23 cellular contexts compared by ENCODE assay signal in genomic region chr5:156706631-156707030, GRCh38.
"Had no signal": no experiment of that assay in that cellular context is flagged by ENCODE, and none has a peak within 500 bp of the region (broad histone marks: within the 10 kb centered on the region; RNA-seq: fewer than 3 reads in every experiment).

No MANE protein-coding gene starts in this region.

- DNase-seq: activated CD4-positive, alpha-beta T cell treated with anti-CD3 and anti-CD28 coated beads for 36 hours; activated CD8-positive, alpha-beta memory T cell treated with anti-CD3 and anti-CD28 coated beads, Interleukin-2, amount 50 U/mL, for 4 hours; activated CD8-positive, alpha-beta T cell treated with anti-CD3 and anti-CD28 coated beads for 36 hours; activated gamma-delta T cell treated with Interleukin-2 at 50 U/mL for 16 hours; activated naive CD4-positive, alpha-beta T cell treated with anti-CD3 and anti-CD28 coated beads, Interleukin-2, amount 10 ng/mL, durations not matched to agents 7 days and 5 days; activated naive CD8-positive, alpha-beta T cell treated with anti-CD3 and anti-CD28 coated beads for 36 hours; activated T-cell treated with anti-CD3 and anti-CD28 coated beads, Interleukin-2, amount 50 U/mL, for 72 hours; brain microvascular endothelial cell; Kasumi-1; NCI-H1048; NCI-H1417; NCI-H2029; NCI-H2107; NCI-H2171 treated with DMSO at 0.1 percent for 48 hours; NCI-H345; NCI-H510A; NCI-H526 treated with DMSO at 0.1 percent for 48 hours; NCI-H82; T-helper 1 cell had no signal

- H3K27me3 ChIP-seq: brain microvascular endothelial cell, cardiac muscle cell had no signal

- H3K36me3 Mint-ChIP-seq: activated naive CD4-positive, alpha-beta T cell treated with anti-CD3 and anti-CD28 coated beads, Interleukin-2, amount 10 ng/mL, durations not matched to agents 7 days and 5 days; activated naive CD8-positive, alpha-beta T cell treated with anti-CD3 and anti-CD28 coated beads for 36 hours had no signal

- H3K9me3 Mint-ChIP-seq: activated CD8-positive, alpha-beta T cell treated with anti-CD3 and anti-CD28 coated beads for 36 hours; activated naive CD4-positive, alpha-beta T cell treated with anti-CD3 and anti-CD28 coated beads, Interleukin-2, amount 10 ng/mL, durations not matched to agents 7 days and 5 days; activated naive CD8-positive, alpha-beta T cell treated with anti-CD3 and anti-CD28 coated beads for 36 hours; activated T-cell treated with anti-CD3 and anti-CD28 coated beads, Interleukin-2, amount 50 U/mL, for 72 hours; activated T-helper 2 cell treated with anti-CD3 and anti-CD28 coated beads, Interferon-gamma antibody, Interleukin-2, Interleukin-4, amounts not matched to agents 10 μg/mL and 5 μg/mL and 100 μg/mL, durations not matched to agents 14 hours and 24 hours and 36 hours had no signal

- H3K36me3 ChIP-seq: brain microvascular endothelial cell, cardiac muscle cell had no signal

- H3K27ac Mint-ChIP-seq: activated CD4-positive, alpha-beta T cell treated with anti-CD3 and anti-CD28 coated beads for 36 hours; activated CD8-positive, alpha-beta T cell treated with anti-CD3 and anti-CD28 coated beads for 36 hours; activated naive CD4-positive, alpha-beta T cell treated with anti-CD3 and anti-CD28 coated beads, Interleukin-2, amount 10 ng/mL, durations not matched to agents 7 days and 5 days; activated naive CD8-positive, alpha-beta T cell treated with anti-CD3 and anti-CD28 coated beads for 36 hours; activated T-cell treated with anti-CD3 and anti-CD28 coated beads, Interleukin-2, amount 50 U/mL, for 72 hours; activated T-helper 2 cell treated with anti-CD3 and anti-CD28 coated beads, Interferon-gamma antibody, Interleukin-2, Interleukin-4, amounts not matched to agents 10 μg/mL and 5 μg/mL and 100 μg/mL, durations not matched to agents 14 hours and 24 hours and 36 hours had no signal

- H3K4me3 Mint-ChIP-seq: activated CD4-positive, alpha-beta T cell treated with anti-CD3 and anti-CD28 coated beads for 36 hours; activated CD8-positive, alpha-beta T cell treated with anti-CD3 and anti-CD28 coated beads for 36 hours; activated naive CD4-positive, alpha-beta T cell treated with anti-CD3 and anti-CD28 coated beads, Interleukin-2, amount 10 ng/mL, durations not matched to agents 7 days and 5 days; activated naive CD8-positive, alpha-beta T cell treated with anti-CD3 and anti-CD28 coated beads for 36 hours; activated T-cell treated with anti-CD3 and anti-CD28 coated beads, Interleukin-2, amount 50 U/mL, for 72 hours had no signal

- H3K4me3 ChIP-seq: cardiac muscle cell, SK-N-MC had no signal

- H3K4me1 Mint-ChIP-seq: activated CD4-positive, alpha-beta T cell treated with anti-CD3 and anti-CD28 coated beads for 36 hours; activated naive CD4-positive, alpha-beta T cell treated with anti-CD3 and anti-CD28 coated beads, Interleukin-2, amount 10 ng/mL, durations not matched to agents 7 days and 5 days; activated naive CD8-positive, alpha-beta T cell treated with anti-CD3 and anti-CD28 coated beads for 36 hours had no signal

- H3K27ac ChIP-seq: brain microvascular endothelial cell, cardiac muscle cell, SK-N-MC, VCaP had no signal

- ATAC-seq: activated CD4-positive, alpha-beta T cell treated with anti-CD3 and anti-CD28 coated beads for 36 hours; activated CD8-positive, alpha-beta T cell treated with anti-CD3 and anti-CD28 coated beads for 36 hours; activated T-cell treated with anti-CD3 and anti-CD28 coated beads, Interleukin-2, amount 50 U/mL, for 72 hours had no signal
